ENCODE assay signal across 9 cellular contexts in genomic region chr3:113664523-113665094, GRCh38.
"Had no signal": no experiment of that assay in that cellular context is flagged by ENCODE, and none has a peak within 500 bp of the region (broad histone marks: within the 10 kb centered on the region; RNA-seq: fewer than 3 reads in every experiment).

No MANE protein-coding gene starts in this region.

- H3K4me3 ChIP-seq: left lung, upper lobe of left lung had no signal

- H3K4me3 Mint-ChIP-seq: activated CD8-positive, alpha-beta T cell treated with anti-CD3 and anti-CD28 coated beads, Interleukin-2, amount 10 ng/mL, durations not matched to agents 7 days and 5 days; neural crest cell had no signal

- H3K4me1 ChIP-seq: left lung, upper lobe of left lung had no signal

- H3K27ac Mint-ChIP-seq: activated CD8-positive, alpha-beta T cell treated with anti-CD3 and anti-CD28 coated beads, Interleukin-2, amount 10 ng/mL, durations not matched to agents 7 days and 5 days had no signal

- DNase-seq: activated CD4-positive, alpha-beta T cell treated with anti-CD3 and anti-CD28 coated beads for 4 hours; activated CD8-positive, alpha-beta memory T cell treated with anti-CD3 and anti-CD28 coated beads, Interleukin-2, amount 50 U/mL, for 48 hours; activated CD8-positive, alpha-beta T cell treated with anti-CD3 and anti-CD28 coated beads, Interleukin-2, amount 10 ng/mL, durations not matched to agents 7 days and 5 days; central memory CD4-positive, alpha-beta T cell; erythroblast; left lung; mesenchymal stem cell; upper lobe of left lung had no signal

- H3K27ac ChIP-seq: left lung, upper lobe of left lung had no signal

- H3K9me3 Mint-ChIP-seq: neural crest cell had no signal

- H3K4me1 Mint-ChIP-seq: neural crest cell had no signal

- H3K9me3 ChIP-seq: left lung, upper lobe of left lung had no signal

- H3K27me3 ChIP-seq: left lung, upper lobe of left lung had no signal

- ATAC-seq: activated CD8-positive, alpha-beta T cell treated with anti-CD3 and anti-CD28 coated beads, Interleukin-2, amount 10 ng/mL, durations not matched to agents 7 days and 5 days; left lung had no signal
